In genomic region chr15:58441376-58442070, GRCh38 we compare ENCODE assay signal across 11 cellular contexts. TPM values are rescaled to one million over a fixed set of nuclear protein-coding genes. Genes with fewer than 3 reads are reported as not detected.
DNase-seq lines count a peak whose midpoint lies in the region; ATAC-seq, FAIRE-seq and TF ChIP-seq lines count a peak whose summit lies in the region.
"Had no signal": no experiment of that assay in that cellular context is flagged by ENCODE, and none has a peak within 500 bp of the region (broad histone marks: within the 10 kb centered on the region; RNA-seq: fewer than 3 reads in every experiment).

No MANE protein-coding gene starts in this region.

- intact Hi-C loops in heart right ventricle (cut with DNase I) = loop anchor here in 4 of 10 donors (2.0 to 10.0 kb wide), 8 partner anchors 17 to 333 kb away; partner anchors contain the start of genes ADAM10 (in 2 of the 4) and MINDY2 (in 1 of the 4)
- intact Hi-C loops in cardiac septum (cut with DNase I) = loop anchor here (5.0 kb wide), 3 partner anchors 46 to 109 kb away; no protein-coding TSS in a partner anchor
- intact Hi-C loops in K562 (cut with micrococcal nuclease) = no loop called here
- intact Hi-C loops in lower lobe of right lung (cut with DNase I) = no loop called here
- intact Hi-C loops in A673 (cut with micrococcal nuclease; ENCODE audit: unreplicated experiment) = no loop called here

- BruUV-seq in K562 (replicated peaks; lab: Mats Ljungman, UMichigan) (no TSS peak), A673 (replicated peaks; lab: Mats Ljungman, UMichigan) (no TSS peak)

- no peaks in the 10 kb centered on the region for H4K20me1 ChIP-seq in K562 (replicated peaks; ENCODE audit: control insufficient read depth, insufficient read depth, low read length)

- FAIRE-seq in K562 (lab: Jason Lieb, UNC) = no peak

- H3K4me2 ChIP-seq in K562 (ENCODE audit: insufficient read depth, low read length) = no peak overlapping the region

- POLR2A ChIA-PET in K562 (lab: Yijun Ruan, JAX) = interaction anchor here (0.7 to 1.4 kb wide), 2 partner anchors 39 to 1130 kb away, joined by 3 to 4 read pairs; no protein-coding TSS in a partner anchor
- POLR2A ChIA-PET in A673 (lab: Charles Lee; ENCODE audit: low non-redundant PET) = no interaction called here

- no peak for DNase-seq in heart right ventricle
- DNase-seq in cardiac septum (ENCODE audit: low spot score) = no peak
- DNase-seq in K562 (ENCODE audit: extremely low read depth in 1 of 4, low spot score in 3 of 4) = no peak
- no peak for DNase-seq in lower lobe of right lung
- DNase-seq in upper lobe of left lung = no peak
- no peak for DNase-seq in GM13976 (ENCODE audit: low spot score)
- no peak for DNase-seq in A673 (ENCODE audit: low spot score)
- DNase-seq: activated B cell treated with CpG ODN at 0.5 μM for 24 hours; CD4-positive, alpha-beta memory T cell; cerebellar nuclear complex had no signal

- in situ Hi-C loops in K562 (cut with MboI) = no loop called here
- in situ Hi-C loops in GM13976 (cut with MboI; ENCODE audit: low sequenced_read_pairs, unreplicated experiment) = no loop called here

- H3K27me3 ChIP-seq in heart right ventricle = no peaks in the 10 kb centered on the region
- no peaks in the 10 kb centered on the region for H3K27me3 ChIP-seq in K562 (ENCODE audit: control insufficient read depth in 2 of 2, insufficient read depth in 2 of 2, low read length in 2 of 2)
- H3K27me3 ChIP-seq in lower lobe of right lung (ENCODE audit: low read depth) = no peaks in the 10 kb centered on the region
- H3K27me3 ChIP-seq in upper lobe of left lung = no peaks in the 10 kb centered on the region
- no peaks in the 10 kb centered on the region for H3K27me3 ChIP-seq in A673 (replicated peaks; ENCODE audit: insufficient read depth, low read depth, low read length, poor library complexity)

- CTCF ChIA-PET in K562 (lab: Yijun Ruan, JAX; ENCODE audit: low intra/inter-chr PET ratio) = no interaction called here
- CTCF ChIA-PET in A673 (lab: Charles Lee) = no interaction called here

- no peaks in the 10 kb centered on the region for H3K9me1 ChIP-seq in K562 (ENCODE audit: control insufficient read depth, insufficient read depth, low read length)

- H3K36me3 ChIP-seq in heart right ventricle = no peaks in the 10 kb centered on the region
- H3K36me3 ChIP-seq in K562 (ENCODE audit: control insufficient read depth, insufficient read depth, low read length) = no peaks in the 10 kb centered on the region
- no peaks in the 10 kb centered on the region for H3K36me3 ChIP-seq in lower lobe of right lung
- no peaks in the 10 kb centered on the region for H3K36me3 ChIP-seq in upper lobe of left lung
- no peaks in the 10 kb centered on the region for H3K36me3 ChIP-seq in A673 (ENCODE audit: insufficient read depth, low read length, poor library complexity, severe bottlenecking)

- 85 to 88% methylated on average over 9 of the region's 9 CpGs for WGBS in heart right ventricle, 2 donors
- 61% methylated on average over 9 of the region's 9 CpGs for WGBS in K562 (ENCODE audit: insufficient coverage, low coverage, missing lambda C conversion rate)
- 86 to 90% methylated on average over 9 of the region's 9 CpGs for WGBS in upper lobe of left lung, 2 donors

- no peak for TF ChIP-seq CTCF in heart right ventricle (IDR thresholded peaks at IDR 0.05)
- no peak for TF ChIP-seq CTCF in K562 (IDR thresholded peaks at IDR 0.05 in 2 of 3, conservative IDR thresholded peaks at IDR 0.05 in 1 of 3; ENCODE audit: insufficient read depth in 2 of 3, low read depth in 1 of 3, low read length in 3 of 3)
- TF ChIP-seq CTCF in lower lobe of right lung (IDR thresholded peaks at IDR 0.05) = no peak
- TF ChIP-seq CTCF in upper lobe of left lung (IDR thresholded peaks at IDR 0.05) = no peak
- TF ChIP-seq CTCF in GM13976 (IDR thresholded peaks at IDR 0.05; ENCODE audit: borderline replicate concordance, control extremely low read depth, extremely low read depth, insufficient read depth, missing control alignments) = no peak
- no peak for TF ChIP-seq CTCF in A673 (conservative IDR thresholded peaks at IDR 0.05; ENCODE audit: low read depth, low read length)

- ATAC-seq in heart right ventricle (peak in 1 of 8 donors; percentile 33), K562 (no peak), lower lobe of right lung (no peak), upper lobe of left lung (ENCODE audit: low FRiP score in 2 of 2) (peak in 1 of 2 donors; percentile 65), GM21717 (IDR thresholded peaks at IDR 0.05; ENCODE audit: unreplicated experiment) (no peak)

- no peak for TF ChIP-seq RAD21 in K562 (CRISPR knock-in tag; conservative IDR thresholded peaks at IDR 0.05 in 1 of 2, IDR thresholded peaks at IDR 0.05 in 1 of 2)

- peak overlapping the region in 9 of 10 donors; percentile 75 to 90 (median 86) for H3K27ac ChIP-seq in heart right ventricle
- H3K27ac ChIP-seq in K562 (ENCODE audit: extremely low read depth, low read depth, low read length) = no peak overlapping the region
- peak overlapping the region; percentile 79 for H3K27ac ChIP-seq in lower lobe of right lung
- H3K27ac ChIP-seq in upper lobe of left lung = peak overlapping the region; percentile 50 to 76 (median 69)
- H3K27ac ChIP-seq in A673 (ENCODE audit: low read depth, low read length, poor library complexity, severe bottlenecking) = no peak overlapping the region

- H3K9ac ChIP-seq in K562 (ENCODE audit: insufficient read depth in 1 of 2, low read depth in 2 of 2, low read length in 2 of 2) = no peak overlapping the region

- H3K4me3 ChIP-seq in heart right ventricle = no peak overlapping the region
- H3K4me3 ChIP-seq in K562 = no peak overlapping the region
- no peak overlapping the region for H3K4me3 ChIP-seq in lower lobe of right lung
- H3K4me3 ChIP-seq in upper lobe of left lung = no peak overlapping the region
- H3K4me3 ChIP-seq in A673 (ENCODE audit: low read depth, low read length, poor library complexity, severe bottlenecking) = no peak overlapping the region

- TF ChIP-seq POLR2A in K562 (conservative IDR thresholded peaks at IDR 0.05) (no peak), upper lobe of left lung (IDR thresholded peaks at IDR 0.05) (no peak)

- peaks cover 23 to 46% (median 40%) of the 10 kb centered on the region in 9 donors for H3K4me1 ChIP-seq in heart right ventricle
- peaks cover 9 to 21% of the 10 kb centered on the region in 2 experiments for H3K4me1 ChIP-seq in K562 (replicated peaks in 1 of 2; ENCODE audit: control insufficient read depth in 2 of 2, insufficient read depth in 2 of 2, low read length in 2 of 2)
- H3K4me1 ChIP-seq in lower lobe of right lung = peaks cover 27% of the 10 kb centered on the region
- H3K4me1 ChIP-seq in upper lobe of left lung = peaks cover 8 to 32% (median 23%) of the 10 kb centered on the region in 4 donors
- H3K4me1 ChIP-seq in A673 (ENCODE audit: insufficient read depth, low read length, poor library complexity, severe bottlenecking) = no peaks in the 10 kb centered on the region

- H3K79me2 ChIP-seq in K562 (ENCODE audit: control insufficient read depth, insufficient read depth, low read length) = no peaks in the 10 kb centered on the region

- no peak for TF ChIP-seq EP300 in K562 (IDR thresholded peaks at IDR 0.05; ENCODE audit: low read length)
- TF ChIP-seq EP300 in upper lobe of left lung (IDR thresholded peaks at IDR 0.05) = no peak

- no peaks in the 10 kb centered on the region for H3K9me3 ChIP-seq in heart right ventricle
- H3K9me3 ChIP-seq in K562 (replicated peaks; ENCODE audit: control insufficient read depth, insufficient read depth, low read depth, low read length) = no peaks in the 10 kb centered on the region
- H3K9me3 ChIP-seq in lower lobe of right lung = no peaks in the 10 kb centered on the region
- H3K9me3 ChIP-seq in upper lobe of left lung = no peaks in the 10 kb centered on the region
- no peaks in the 10 kb centered on the region for H3K9me3 ChIP-seq in A673 (ENCODE audit: low read depth, low read length, poor library complexity, severe bottlenecking)

- H2AFZ ChIP-seq in K562 (ENCODE audit: low read depth, low read length) = peak overlapping the region; percentile 37; the same call in 1 of the 2 replicates

RNA-seq across cellular contexts. Expression of gene LIPC, which starts 9.7 kb away (rescaled TPM):
- total RNA-seq in heart right ventricle (1 to 10 TPM in 1 of 10 donors, under 1 TPM in 8, not detected in 1; 0.23 to 1.3 (median 0.42) TPM), cardiac septum (0.62 TPM), K562 (2014; rRNA removed) (0.08 TPM in 1 of 2 replicates, not detected in the other), K562 (2014; rRNA removed; fragmentation: Illumina TruSeq; extraction: Trizol) (0.07 and 0.29 TPM in 2 replicates), K562 (2015; rRNA removed; fragmentation: Illumina TruSeq; extraction: Trizol) (0.15 and 0.33 TPM in 2 replicates), K562 (2021) (0.13 and 0.27 TPM in 2 replicates), lower lobe of right lung (1.0 TPM), upper lobe of left lung (under 1 TPM in 4 of 6 donors, not detected in 2; 0.40 to 0.89 (median 0.75) TPM), A673 (2021) (not detected in 2 replicates)
- polyA plus RNA-seq in heart right ventricle (under 1 TPM; 0.22 to 0.44 TPM), K562 (2011; rRNA removed) (0.11 and 0.12 TPM in 2 replicates), K562 (2014; fragmentation: Illumina TruSeq; extraction: Trizol) (0.09 and 0.14 TPM in 2 replicates), K562 (2014; fragmentation: Nextera tagmentation; extraction: Ambion mirVana) (under 1 TPM in 1 of 2 experiments, not detected in 1; 0.07 TPM), K562 (2014; rRNA removed) (0.35 and 0.41 TPM in 2 replicates)
- total RNA-seq in K562 (2011; cell fraction: chromatin; rRNA removed; ENCODE audit: low replicate concordance) = 0.42 TPM in 1 of 2 replicates, not detected in the other
- 0.17 and 0.26 TPM in 2 replicates for total RNA-seq in K562 (2011; cell fraction: nucleolus; rRNA removed)
- 0.15 and 0.92 TPM in 2 replicates for total RNA-seq in K562 (2011; cell fraction: nucleoplasm; rRNA removed)
- 0.16 TPM in 1 of 2 replicates, not detected in the other for polyA plus RNA-seq in K562 (2011; cell fraction: cytosol; rRNA removed)
- polyA plus RNA-seq in K562 (2011; cell fraction: nucleus; rRNA removed) = 0.14 and 0.36 TPM in 2 replicates
- polyA plus RNA-seq in K562 (2012) = 0.76 and 4.9 TPM in 2 replicates
- 0.11 and 0.12 TPM in 2 replicates for polyA minus RNA-seq in K562 (2011; rRNA and poly(A)+ RNA removed)
- not detected in 2 replicates for polyA minus RNA-seq in K562 (2011; cell fraction: cytosol; rRNA and poly(A)+ RNA removed)
- polyA minus RNA-seq in K562 (2011; cell fraction: nucleus; rRNA and poly(A)+ RNA removed) = 0.13 and 0.22 TPM in 2 replicates
- total RNA-seq: activated B cell treated with CpG ODN at 0.5 μM for 24 hours had no signal

Comparison
In these comparisons a context has a peak if more than half of its experiments do, and no peak if none do; other contexts are left out.
1. H3K27ac ChIP-seq: peak in heart right ventricle (9 of 10), lower lobe of right lung (single experiment) and upper lobe of left lung (4 of 4); none in K562 (single experiment) and A673 (single experiment).